In the genomic region with DNA sequence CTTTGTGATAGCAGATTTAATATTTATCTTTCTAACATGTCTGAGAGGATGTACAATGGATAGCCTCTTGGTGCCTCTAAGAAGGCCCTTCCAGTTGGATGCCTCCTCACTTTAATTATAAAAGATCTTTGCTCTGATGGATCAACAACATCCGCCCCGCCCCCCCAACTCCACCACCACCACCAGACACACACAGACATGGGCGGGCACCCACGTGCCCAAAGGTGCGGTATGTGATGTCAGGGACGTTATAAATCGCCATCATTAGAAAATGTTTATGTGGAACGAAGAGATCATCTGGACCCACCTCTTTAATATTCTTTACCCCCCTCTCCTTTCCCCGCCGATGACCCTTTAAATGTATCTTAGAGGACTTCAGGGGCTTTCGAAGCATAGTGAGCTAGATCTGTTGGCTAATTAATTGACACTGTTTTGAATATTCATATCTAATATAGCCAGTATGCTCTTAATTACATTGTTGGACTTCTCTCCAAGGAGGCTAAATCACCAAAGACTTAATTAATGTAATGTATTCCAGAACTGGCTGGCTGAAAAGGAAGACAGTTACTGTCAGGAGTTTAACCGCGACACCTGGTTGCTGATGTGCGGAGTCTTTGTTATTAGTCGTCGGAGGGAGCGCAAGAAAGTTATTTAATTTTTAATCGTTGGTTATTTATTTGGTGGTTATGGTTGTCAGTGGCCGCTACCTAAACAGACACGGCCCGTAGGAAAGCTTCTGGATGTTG, we compare ENCODE assay signal across 2 cellular contexts.
TF ChIP-seq lines count a peak whose summit lies in the region.

No MANE protein-coding gene starts in this region.

TF ChIP-seq in GM23338, 12 proteins besides CTCF, POLR2A, EP300 and RAD21:
- TF ChIP-seq NANOG (IDR thresholded peaks at IDR 0.05; ENCODE audit: borderline replicate concordance): no peak
- TF ChIP-seq ZNF331 (CRISPR knock-in tag; IDR thresholded peaks at IDR 0.05; ENCODE audit: low read depth): no peak
- no peak for TF ChIP-seq JUNB (IDR thresholded peaks at IDR 0.05; ENCODE audit: unreplicated experiment)
- TF ChIP-seq EZH2 (IDR thresholded peaks at IDR 0.05; ENCODE audit: low read depth, unreplicated experiment): peak; percentile 88

TF ChIP-seq in neural cell, 6 proteins besides CTCF, POLR2A, EP300 and RAD21:
- TF ChIP-seq EZH2 (IDR thresholded peaks at IDR 0.05; ENCODE audit: borderline replicate concordance, insufficient read depth, low read length, poor library complexity, severe bottlenecking): peak; percentile 43
- TF ChIP-seq TAF1 (IDR thresholded peaks at IDR 0.05; ENCODE audit: low read depth): no peak
- TF ChIP-seq, protein P1, sequence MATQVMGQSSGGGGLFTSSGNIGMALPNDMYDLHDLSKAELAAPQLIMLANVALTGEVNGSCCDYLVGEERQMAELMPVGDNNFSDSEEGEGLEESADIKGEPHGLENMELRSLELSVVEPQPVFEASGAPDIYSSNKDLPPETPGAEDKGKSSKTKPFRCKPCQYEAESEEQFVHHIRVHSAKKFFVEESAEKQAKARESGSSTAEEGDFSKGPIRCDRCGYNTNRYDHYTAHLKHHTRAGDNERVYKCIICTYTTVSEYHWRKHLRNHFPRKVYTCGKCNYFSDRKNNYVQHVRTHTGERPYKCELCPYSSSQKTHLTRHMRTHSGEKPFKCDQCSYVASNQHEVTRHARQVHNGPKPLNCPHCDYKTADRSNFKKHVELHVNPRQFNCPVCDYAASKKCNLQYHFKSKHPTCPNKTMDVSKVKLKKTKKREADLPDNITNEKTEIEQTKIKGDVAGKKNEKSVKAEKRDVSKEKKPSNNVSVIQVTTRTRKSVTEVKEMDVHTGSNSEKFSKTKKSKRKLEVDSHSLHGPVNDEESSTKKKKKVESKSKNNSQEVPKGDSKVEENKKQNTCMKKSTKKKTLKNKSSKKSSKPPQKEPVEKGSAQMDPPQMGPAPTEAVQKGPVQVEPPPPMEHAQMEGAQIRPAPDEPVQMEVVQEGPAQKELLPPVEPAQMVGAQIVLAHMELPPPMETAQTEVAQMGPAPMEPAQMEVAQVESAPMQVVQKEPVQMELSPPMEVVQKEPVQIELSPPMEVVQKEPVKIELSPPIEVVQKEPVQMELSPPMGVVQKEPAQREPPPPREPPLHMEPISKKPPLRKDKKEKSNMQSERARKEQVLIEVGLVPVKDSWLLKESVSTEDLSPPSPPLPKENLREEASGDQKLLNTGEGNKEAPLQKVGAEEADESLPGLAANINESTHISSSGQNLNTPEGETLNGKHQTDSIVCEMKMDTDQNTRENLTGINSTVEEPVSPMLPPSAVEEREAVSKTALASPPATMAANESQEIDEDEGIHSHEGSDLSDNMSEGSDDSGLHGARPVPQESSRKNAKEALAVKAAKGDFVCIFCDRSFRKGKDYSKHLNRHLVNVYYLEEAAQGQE (IDR thresholded peaks at IDR 0.05; ENCODE audit: borderline replicate concordance): no peak
TF ChIP-seq in neural cell: peak in this region for 1.
